In genomic region chr1:5479876-5480275, GRCh38 we compare ENCODE assay signal across 15 cellular contexts.
DNase-seq lines count a peak whose midpoint lies in the region; TF ChIP-seq lines count a peak whose summit lies in the region.
"Had no signal": no experiment of that assay in that cellular context is flagged by ENCODE, and none has a peak within 500 bp of the region (broad histone marks: within the 10 kb centered on the region; RNA-seq: fewer than 3 reads in every experiment).

No MANE protein-coding gene starts in this region.

- H3K27ac Mint-ChIP-seq in glutamatergic neuron (ENCODE audit: unreplicated experiment) = no peak overlapping the region
- H3K27ac Mint-ChIP-seq: CD8-positive, alpha-beta T cell had no signal

- no peaks in the 10 kb centered on the region for H3K4me1 ChIP-seq in spleen
- H3K4me1 ChIP-seq: A549, Caco-2 had no signal

- WGBS in spleen, 5 donors = 83 to 92% (median 86%) methylated on average over 14 to 16 of the region's 16 CpGs

- H3K27me3 ChIP-seq in spleen (replicated peaks in 1 of 7) = peaks cover 0 to 36% (median 0%) of the 10 kb centered on the region in 7 donors

- TF ChIP-seq POLR2A in spleen (IDR thresholded peaks at IDR 0.05) = no peak

- peaks cover 16% of the 10 kb centered on the region for H3K9me3 Mint-ChIP-seq in glutamatergic neuron (ENCODE audit: unreplicated experiment)
- H3K9me3 Mint-ChIP-seq: CD14-positive monocyte; CD8-positive, alpha-beta T cell had no signal

- no peak overlapping the region for H3K27ac ChIP-seq in spleen
- H3K27ac ChIP-seq: A549, KMS-11 had no signal

- H3K9me3 ChIP-seq in spleen = no peaks in the 10 kb centered on the region
- H3K9me3 ChIP-seq: A549, Caco-2 had no signal

- peak; percentile 41 for DNase-seq in DMS153 treated with DMSO at 0.1 percent for 48 hours (lab: John Stamatoyannopoulos, UW; ENCODE audit: unreplicated experiment)
- DNase-seq in RPMI8226 = peak; percentile 64
- peak; percentile 52 to 63 for DNase-seq in cerebellar nuclear complex (lab: John Stamatoyannopoulos, UW)
- DNase-seq in spleen = peak; percentile 59
- no peak for DNase-seq in dermis blood vessel endothelial cell
- DNase-seq in NCI-H82 treated with DMSO at 0.1 percent for 48 hours (lab: John Stamatoyannopoulos, UW; ENCODE audit: unreplicated experiment) = no peak
- no peak for DNase-seq in glutamatergic neuron
- DNase-seq: Caco-2; CD8-positive, alpha-beta T cell; DMS79 treated with DMSO at 0.1 percent for 48 hours; EL; GDM1 had no signal

- no peak overlapping the region for H3K4me3 Mint-ChIP-seq in glutamatergic neuron (ENCODE audit: unreplicated experiment)
- H3K4me3 Mint-ChIP-seq: CD14-positive monocyte; CD8-positive, alpha-beta T cell had no signal

- intact Hi-C loops in spleen (cut with DNase I; ENCODE audit: low total_unique reads) = no loop called here

- no peak overlapping the region for H3K4me3 ChIP-seq in spleen
- H3K4me3 ChIP-seq: A549 had no signal

- peaks cover 13% of the 10 kb centered on the region for H3K36me3 Mint-ChIP-seq in glutamatergic neuron (ENCODE audit: unreplicated experiment)
- H3K36me3 Mint-ChIP-seq: CD14-positive monocyte; CD8-positive, alpha-beta T cell had no signal

- H3K36me3 ChIP-seq in spleen = no peaks in the 10 kb centered on the region

- peaks cover 11% of the 10 kb centered on the region for H3K27me3 Mint-ChIP-seq in glutamatergic neuron (ENCODE audit: unreplicated experiment)

- H3K4me1 Mint-ChIP-seq in glutamatergic neuron (ENCODE audit: low read depth, unreplicated experiment) = no peaks in the 10 kb centered on the region
- H3K4me1 Mint-ChIP-seq: CD14-positive monocyte had no signal

- TF ChIP-seq CTCF in spleen (IDR thresholded peaks at IDR 0.05 in 8 of 11, conservative IDR thresholded peaks at IDR 0.05 in 3 of 11) = no peak
- no peak for TF ChIP-seq CTCF in glutamatergic neuron (IDR thresholded peaks at IDR 0.05; ENCODE audit: partially characterized antibody, unreplicated experiment)

Comparison
In these comparisons a context has a peak if more than half of its experiments do, and no peak if none do; other contexts are left out.
1. DNase-seq: peak in DMS153 treated with DMSO at 0.1 percent for 48 hours (single experiment), RPMI8226 (single experiment), cerebellar nuclear complex (2 of 2) and spleen (single experiment); none in dermis blood vessel endothelial cell (single experiment), NCI-H82 treated with DMSO at 0.1 percent for 48 hours (single experiment) and glutamatergic neuron (single experiment).